In genomic region chr15:31440754-31441298, GRCh38 we compare ENCODE assay signal across 7 cellular contexts.
DNase-seq lines count a peak whose midpoint lies in the region; ATAC-seq, FAIRE-seq and TF ChIP-seq lines count a peak whose summit lies in the region.

No MANE protein-coding gene starts in this region.

- H4K20me1 ChIP-seq in GM23338 (replicated peaks; ENCODE audit: insufficient read depth) (no peaks in the 10 kb centered on the region), endothelial cell of umbilical vein (replicated peaks; ENCODE audit: control insufficient read depth, extremely low read depth, insufficient read depth, low read length) (no peaks in the 10 kb centered on the region)

- CTCF ChIA-PET in endothelial cell of umbilical vein (lab: Charles Lee), result interaction anchor here (0.7 to 8.4 kb wide), 7 partner anchors 8 to 582 kb away, joined by 3 to 107 read pairs (median 5); no protein-coding TSS in a partner anchor

- peak; percentile 34 for DNase-seq in GM23338 (ENCODE audit: low spot score)
- DNase-seq in activated CD4-positive, alpha-beta T cell treated with anti-CD3 and anti-CD28 coated beads, Interleukin-2, amount 50 U/mL, for 4 hours, result peak; percentile 25 to 39
- peak; percentile 29 for DNase-seq in endothelial cell of umbilical vein (ENCODE audit: low read depth, low spot score)
- peak; percentile 77 to 82 for DNase-seq in suprapubic skin (ENCODE audit: low spot score in 2 of 2)
- DNase-seq in NAMALWA (ENCODE audit: low spot score), result no peak

- POLR2A ChIA-PET in endothelial cell of umbilical vein (lab: Charles Lee), result no interaction called here

- no peaks in the 10 kb centered on the region for H3K9me2 ChIP-seq in GM23338 (ENCODE audit: insufficient read depth)

- H3K36me3 ChIP-seq in GM23338 (ENCODE audit: insufficient read depth), result no peaks in the 10 kb centered on the region
- no peaks in the 10 kb centered on the region for H3K36me3 ChIP-seq in endothelial cell of umbilical vein (ENCODE audit: control insufficient read depth in 2 of 2, extremely low read depth in 1 of 2, insufficient read depth in 2 of 2, low read length in 2 of 2)
- no peaks in the 10 kb centered on the region for H3K36me3 ChIP-seq in suprapubic skin

- peaks cover 18% of the 10 kb centered on the region for H3K27me3 Mint-ChIP-seq in GM23338 (ENCODE audit: insufficient read depth, low read depth, poor library complexity)

- FAIRE-seq in endothelial cell of umbilical vein (lab: Jason Lieb, UNC), result peak; percentile 43

- ATAC-seq in GM23338, result peak; percentile 51
- no peak for ATAC-seq in GM19463 (IDR thresholded peaks at IDR 0.05; ENCODE audit: unreplicated experiment)

- no peaks in the 10 kb centered on the region for H3K9me1 ChIP-seq in endothelial cell of umbilical vein (replicated peaks; ENCODE audit: control insufficient read depth, extremely low read depth, insufficient read depth, low read length)

- no peaks in the 10 kb centered on the region for H3K9me3 ChIP-seq in endothelial cell of umbilical vein (replicated peaks; ENCODE audit: control insufficient read depth, insufficient read depth, low read length)
- no peaks in the 10 kb centered on the region for H3K9me3 ChIP-seq in mononuclear cell (ENCODE audit: low read depth, low read length)
- no peaks in the 10 kb centered on the region for H3K9me3 ChIP-seq in suprapubic skin

- TF ChIP-seq EP300 in suprapubic skin (IDR thresholded peaks at IDR 0.05), result no peak

- TF ChIP-seq CTCF in GM23338 (conservative IDR thresholded peaks at IDR 0.05; ENCODE audit: low read depth in 2 of 2), result no peak
- TF ChIP-seq CTCF in endothelial cell of umbilical vein (IDR thresholded peaks at IDR 0.05; ENCODE audit: extremely low read depth in 1 of 2, insufficient read depth in 1 of 2, low read depth in 1 of 2, low read length in 2 of 2), result no peak
- TF ChIP-seq CTCF in suprapubic skin (IDR thresholded peaks at IDR 0.05), result no peak

- peaks cover under 1% of the 10 kb centered on the region for H3K4me1 ChIP-seq in GM23338 (ENCODE audit: insufficient read depth)
- peaks cover 9% of the 10 kb centered on the region for H3K4me1 ChIP-seq in endothelial cell of umbilical vein (ENCODE audit: control insufficient read depth, extremely low read depth, insufficient read depth, low read length)
- H3K4me1 ChIP-seq in mononuclear cell (ENCODE audit: insufficient read depth, low read length), result peaks cover 59% of the 10 kb centered on the region
- H3K4me1 ChIP-seq in suprapubic skin, result peaks cover 56% of the 10 kb centered on the region

- TF ChIP-seq POLR2A in endothelial cell of umbilical vein (IDR thresholded peaks at IDR 0.05; ENCODE audit: low read depth, low read length) (no peak), suprapubic skin (IDR thresholded peaks at IDR 0.05) (no peak)

- H3K27ac Mint-ChIP-seq in GM23338, result no peak overlapping the region

- peak overlapping the region; percentile 61 for H3K4me3 Mint-ChIP-seq in GM23338

- H3F3A ChIP-seq in GM23338 (replicated peaks; ENCODE audit: low read depth), result 0 out of 2 replicates have a peak, but pooled peaks cover 5% of the 10 kb centered on the region

- H3K27me3 ChIP-seq in GM23338 (ENCODE audit: insufficient read depth), result peaks cover 26% of the 10 kb centered on the region
- H3K27me3 ChIP-seq in endothelial cell of umbilical vein (ENCODE audit: control insufficient read depth in 2 of 2, insufficient read depth in 2 of 2, low read length in 2 of 2), result no peaks in the 10 kb centered on the region
- H3K27me3 ChIP-seq in mononuclear cell (ENCODE audit: insufficient read depth, low read length), result no peaks in the 10 kb centered on the region
- H3K27me3 ChIP-seq in suprapubic skin, result no peaks in the 10 kb centered on the region

- H3K4me1 Mint-ChIP-seq in GM23338, result peaks cover 8% of the 10 kb centered on the region

- H3K4me3 ChIP-seq in GM23338 (peak overlapping the region; percentile 64), endothelial cell of umbilical vein (replicated peaks in 1 of 3; ENCODE audit: insufficient read depth in 1 of 3, low read depth in 1 of 3, low read length in 3 of 3) (peak overlapping the region in 2 of 3 experiments; percentile 18 to 51), mononuclear cell (ENCODE audit: low read length) (peak overlapping the region; percentile 46), suprapubic skin (peak overlapping the region; percentile 59)

- H3K79me2 ChIP-seq in GM23338 (replicated peaks; ENCODE audit: insufficient read depth), result no peaks in the 10 kb centered on the region
- H3K79me2 ChIP-seq in endothelial cell of umbilical vein (ENCODE audit: control insufficient read depth, insufficient read depth, low read length), result no peaks in the 10 kb centered on the region

- intact Hi-C loops in endothelial cell of umbilical vein (cut with micrococcal nuclease), result no loop called here

- H3K9ac ChIP-seq in endothelial cell of umbilical vein (replicated peaks; ENCODE audit: extremely low read depth, insufficient read depth, low read length), result peak overlapping the region; percentile 34

- H2AFZ ChIP-seq in GM23338 (peak overlapping the region; percentile 94), endothelial cell of umbilical vein (ENCODE audit: low read depth, low read length) (peak overlapping the region; percentile 76)

- dilution Hi-C loops in endothelial cell of umbilical vein (cut with MboI; ENCODE audit: extremely low pct_ligation_motif_present, low sequenced_read_pairs), result no loop called here

- H3K27ac ChIP-seq in GM23338 (ENCODE audit: low read depth) (no peak overlapping the region), endothelial cell of umbilical vein (ENCODE audit: insufficient read depth, low read depth, low read length) (peak overlapping the region; percentile 38), suprapubic skin (peak overlapping the region; percentile 80)

- no peaks in the 10 kb centered on the region; the same call in 2 of the 3 replicates for H3K9me3 Mint-ChIP-seq in GM23338

- 21% methylated on average over 14 of the region's 56 CpGs for WGBS in suprapubic skin

- H3K4me2 ChIP-seq in GM23338 (peak overlapping the region; percentile 85), endothelial cell of umbilical vein (ENCODE audit: insufficient read depth, low read length) (peak overlapping the region; percentile 73)

- BruUV-seq in endothelial cell of umbilical vein (replicated peaks; lab: Mats Ljungman, UMichigan), result no TSS peak

- no peaks in the 10 kb centered on the region for H3K36me3 Mint-ChIP-seq in GM23338 (ENCODE audit: low read depth)

TF ChIP-seq in GM23338, 12 proteins besides CTCF, POLR2A, EP300 and RAD21:
- no peak for TF ChIP-seq POLR2AphosphoS5 (IDR thresholded peaks at IDR 0.05; ENCODE audit: low read depth)
- TF ChIP-seq EZH2 (IDR thresholded peaks at IDR 0.05; ENCODE audit: low read depth, unreplicated experiment), result no peak
- no peak for TF ChIP-seq EZH2phosphoT487 (IDR thresholded peaks at IDR 0.05; ENCODE audit: unreplicated experiment)

TF ChIP-seq in endothelial cell of umbilical vein, 7 proteins besides CTCF, POLR2A, EP300 and RAD21:
- TF ChIP-seq POLR2AphosphoS5 (IDR thresholded peaks at IDR 0.05; ENCODE audit: insufficient read depth, low read depth, low read length) (no peak), FOS (IDR thresholded peaks at IDR 0.05; ENCODE audit: borderline replicate concordance, insufficient read depth, low read length) (no peak), GATA2 (IDR thresholded peaks at IDR 0.05; ENCODE audit: insufficient read depth, insufficient read length, low read depth, low read length) (no peak), MYC (IDR thresholded peaks at IDR 0.05; ENCODE audit: low read depth, low read length) (no peak), MAX (IDR thresholded peaks at IDR 0.05; ENCODE audit: insufficient read depth, insufficient read length) (no peak), JUN (IDR thresholded peaks at IDR 0.05; ENCODE audit: borderline replicate concordance, insufficient read depth, insufficient read length, low read depth) (no peak), EZH2 (IDR thresholded peaks at IDR 0.05; ENCODE audit: borderline replicate concordance, low read depth, low read length, severe bottlenecking) (no peak)
TF ChIP-seq in endothelial cell of umbilical vein: peak in this region for 0.
